1 cellular context compared by ENCODE assay signal in genomic region chrX:16112428-16112827, GRCh38.
TF ChIP-seq lines count a peak whose summit lies in the region.

No MANE protein-coding gene starts in this region.

TF ChIP-seq in SK-N-SH, 30 proteins besides CTCF, POLR2A, EP300 and RAD21:
- TF ChIP-seq MEF2A (IDR thresholded peaks at IDR 0.05; ENCODE audit: borderline replicate concordance, low read depth) (no peak), FOXJ3 (CRISPR knock-in tag; IDR thresholded peaks at IDR 0.05) (no peak), JUND (IDR thresholded peaks at IDR 0.05) (no peak), NFIC (IDR thresholded peaks at IDR 0.05; ENCODE audit: borderline replicate concordance) (no peak), YY1 (IDR thresholded peaks at IDR 0.05; ENCODE audit: low read depth) (no peak), MXI1 (IDR thresholded peaks at IDR 0.05; ENCODE audit: low read depth, low read length) (no peak), GATA2 (CRISPR knock-in tag; IDR thresholded peaks at IDR 0.05) (no peak), ZBTB33 (IDR thresholded peaks at IDR 0.05; ENCODE audit: borderline replicate concordance, low read depth) (no peak), USF2 (IDR thresholded peaks at IDR 0.05; ENCODE audit: borderline replicate concordance, low read depth, low read length) (no peak), RCOR1 (IDR thresholded peaks at IDR 0.05; ENCODE audit: low read length) (no peak), ELF1 (IDR thresholded peaks at IDR 0.05) (no peak), PBX3 (IDR thresholded peaks at IDR 0.05) (no peak), TCF12 (IDR thresholded peaks at IDR 0.05) (no peak), REST (IDR thresholded peaks at IDR 0.05; ENCODE audit: low read depth, low read length) (no peak), MAX (IDR thresholded peaks at IDR 0.05; ENCODE audit: low read depth) (no peak), RXRA (IDR thresholded peaks at IDR 0.05; ENCODE audit: borderline replicate concordance, low read depth) (no peak), FOSL2 (IDR thresholded peaks at IDR 0.05; ENCODE audit: borderline replicate concordance, low read depth) (no peak)
TF ChIP-seq in SK-N-SH: peak in this region for 0.
